22 cellular contexts compared by ENCODE assay signal in genomic region chr9:69857131-69857530, GRCh38. TPM values are rescaled to one million over a fixed set of nuclear protein-coding genes. Genes with fewer than 3 reads are reported as not detected.
A peak's percentile ranks its signal among the peaks of the same experiment; 100 is the strongest.
DNase-seq lines count a peak whose midpoint lies in the region; ATAC-seq, FAIRE-seq and TF ChIP-seq lines count a peak whose summit lies in the region.
"Had no signal": no experiment of that assay in that cellular context is flagged by ENCODE, and none has a peak within 500 bp of the region (broad histone marks: within the 10 kb centered on the region; RNA-seq: fewer than 3 reads in every experiment).

No MANE protein-coding gene starts in this region.

- peak; percentile 46 for DNase-seq in MCF 10A (ENCODE audit: unreplicated experiment)
- no peak for DNase-seq in breast epithelium (ENCODE audit: low spot score in 2 of 2)
- peak; percentile 26 for DNase-seq in amniotic epithelial cell (ENCODE audit: low read depth)
- peak; percentile 75 for DNase-seq in fibroblast of the aortic adventitia (ENCODE audit: low read depth)
- peak; percentile 44 for DNase-seq in urothelium cell line (ENCODE audit: low spot score)
- no peak for DNase-seq in activated CD4-positive, CD25-positive, alpha-beta regulatory T cell (lab: John Stamatoyannopoulos, UW)
- DNase-seq: activated T-cell treated with anti-CD3 and anti-CD28 coated beads for 4 hours; Caco-2; KG1; NCI-H1694; NCI-H524 treated with DMSO at 0.1 percent for 48 hours; stimulated activated naive CD4-positive, alpha-beta T cell treated with Interleukin-2 at 50 U/mL for 16 hours; upper lobe of right lung had no signal

- TF ChIP-seq CTCF in MCF 10A (IDR thresholded peaks at IDR 0.05; ENCODE audit: unreplicated experiment) (no peak), breast epithelium (IDR thresholded peaks at IDR 0.05) (no peak), fibroblast of the aortic adventitia (IDR thresholded peaks at IDR 0.05; ENCODE audit: insufficient read depth, low read length) (no peak)

- H3K27ac Mint-ChIP-seq in MCF 10A (ENCODE audit: low read depth, unreplicated experiment), result no peak overlapping the region
- H3K27ac Mint-ChIP-seq: activated naive CD8-positive, alpha-beta T cell; memory B cell; neural progenitor cell; T-helper 1 cell treated with Interleukin-12 subunit alpha and Interleukin-12 subunit beta and Interleukin-4 antibody, amounts not matched to agents 30 μg/mL and 1 μg/mL, for 36 hours had no signal

- intact Hi-C loops in MCF 10A (cut with micrococcal nuclease), result no loop called here
- intact Hi-C loops in breast epithelium (cut with DNase I; ENCODE audit: low total_unique reads), result no loop called here

- H3K9me3 Mint-ChIP-seq in MCF 10A (ENCODE audit: unreplicated experiment), result no peaks in the 10 kb centered on the region

- CTCF ChIA-PET in MCF 10A (lab: Yijun Ruan, JAX), result interaction anchor here (0.6 kb wide), 1 partner anchor 25 kb away, joined by 3 read pairs; no protein-coding TSS in a partner anchor

- H3K27me3 ChIP-seq in breast epithelium, result no peaks in the 10 kb centered on the region
- H3K27me3 ChIP-seq: neural progenitor cell, upper lobe of right lung had no signal

- H3K4me1 Mint-ChIP-seq in MCF 10A (ENCODE audit: insufficient read depth, unreplicated experiment), result no peaks in the 10 kb centered on the region
- H3K4me1 Mint-ChIP-seq: memory B cell, neural progenitor cell had no signal

- BruUV-seq in MCF 10A (replicated peaks; lab: Mats Ljungman, UMichigan), result no TSS peak

- no peaks in the 10 kb centered on the region for H3K36me3 Mint-ChIP-seq in MCF 10A (ENCODE audit: insufficient read depth, unreplicated experiment)
- H3K36me3 Mint-ChIP-seq: memory B cell, neural progenitor cell had no signal

- no peaks in the 10 kb centered on the region for H3K36me3 ChIP-seq in breast epithelium
- H3K36me3 ChIP-seq: neural progenitor cell, upper lobe of right lung had no signal

- H3K4me1 ChIP-seq in breast epithelium, result no peaks in the 10 kb centered on the region
- H3K4me1 ChIP-seq: Caco-2, neural progenitor cell, upper lobe of right lung had no signal

- H3K4me3 Mint-ChIP-seq in MCF 10A (ENCODE audit: unreplicated experiment), result no peak overlapping the region
- H3K4me3 Mint-ChIP-seq: activated naive CD8-positive, alpha-beta T cell; memory B cell; neural progenitor cell; T-helper 1 cell treated with Interleukin-12 subunit alpha and Interleukin-12 subunit beta and Interleukin-4 antibody, amounts not matched to agents 30 μg/mL and 1 μg/mL, for 36 hours had no signal

- POLR2A ChIA-PET in MCF 10A (lab: Yijun Ruan, JAX), result no interaction called here

- no peaks in the 10 kb centered on the region for H3K27me3 Mint-ChIP-seq in MCF 10A (ENCODE audit: insufficient read depth, unreplicated experiment)
- H3K27me3 Mint-ChIP-seq: activated naive CD8-positive, alpha-beta T cell had no signal

- ATAC-seq in GM18907 (IDR thresholded peaks at IDR 0.05; ENCODE audit: unreplicated experiment) (no peak), HG03378 (IDR thresholded peaks at IDR 0.05; ENCODE audit: unreplicated experiment) (no peak)
- ATAC-seq: upper lobe of right lung had no signal

- H3K4me3 ChIP-seq in breast epithelium (no peak overlapping the region), fibroblast of the aortic adventitia (ENCODE audit: low read depth, low read length) (no peak overlapping the region)
- H3K4me3 ChIP-seq: neural progenitor cell, upper lobe of right lung had no signal

- FAIRE-seq in urothelium cell line (lab: Jason Lieb, UNC), result no peak

- no peak overlapping the region for H3K27ac ChIP-seq in breast epithelium
- H3K27ac ChIP-seq: 22Rv1, neural progenitor cell, upper lobe of right lung had no signal

- TF ChIP-seq POLR2A in breast epithelium (IDR thresholded peaks at IDR 0.05), result no peak

- no peaks in the 10 kb centered on the region for H3K9me3 ChIP-seq in breast epithelium
- H3K9me3 ChIP-seq: Caco-2, upper lobe of right lung had no signal

RNA-seq across cellular contexts. Expression of gene CFAP95, which starts 36.5 kb away (rescaled TPM):
- total RNA-seq in MCF 10A (2022) (not detected in 2 replicates), breast epithelium (not detected), fibroblast of the aortic adventitia (ENCODE audit: low replicate concordance) (not detected in 2 replicates)
- total RNA-seq: Caco-2, H4, skeletal muscle tissue, upper lobe of right lung had no signal

Comparison
In these comparisons a context has a peak if more than half of its experiments do, and no peak if none do; other contexts are left out.
1. DNase-seq: peak in MCF 10A (single experiment), amniotic epithelial cell (single experiment), fibroblast of the aortic adventitia (single experiment) and urothelium cell line (single experiment); none in breast epithelium (0 of 2) and activated CD4-positive, CD25-positive, alpha-beta regulatory T cell (0 of 4).